In genomic region chr19:11505504-11506100, GRCh38 we compare ENCODE assay signal across 8 cellular contexts. TPM values are rescaled to one million over a fixed set of nuclear protein-coding genes. Genes with fewer than 3 reads are reported as not detected.
DNase-seq lines count a peak whose midpoint lies in the region; ATAC-seq and TF ChIP-seq lines count a peak whose summit lies in the region.

ZNF653 (minus strand) TSS chr19:11505839; CDS start chr19:11505786, 53 bp downstream.

- no peak for TF ChIP-seq CTCF in vagina (IDR thresholded peaks at IDR 0.05)

- H3K4me1 ChIP-seq in right cardiac atrium (ENCODE audit: control insufficient read depth, insufficient read depth, low read length) = no peaks in the 10 kb centered on the region
- H3K4me1 ChIP-seq in vagina = peaks cover 16% of the 10 kb centered on the region

- H3K27ac ChIP-seq in right cardiac atrium (ENCODE audit: low read length) (peak within 1 kb of the TSS; percentile 80), vagina (peak within 1 kb of the TSS; percentile 91)

- H3K4me3 ChIP-seq in right cardiac atrium (ENCODE audit: low read length) (peak within 1 kb of the TSS; percentile 77), vagina (peak within 1 kb of the TSS; percentile 87 to 94)

- intact Hi-C loops in right cardiac atrium (cut with DNase I) (no loop called here), vagina (cut with DNase I) (no loop called here)

- TF ChIP-seq POLR2A in vagina (IDR thresholded peaks at IDR 0.05) = no peak

- peak; percentile 87 for DNase-seq in NCI-H1694 treated with DMSO at 0.1 percent for 48 hours (lab: John Stamatoyannopoulos, UW)
- peak; percentile 84 to 97 (median 91) for DNase-seq in T-helper 2 cell
- DNase-seq in amygdala (lab: John Stamatoyannopoulos, UW) = peak; percentile 34 to 94 (median 83)
- peak; percentile 94 to 98 (median 96) for DNase-seq in right cardiac atrium
- DNase-seq in putamen (ENCODE audit: low spot score) = peak; percentile 92
- DNase-seq in vagina (ENCODE audit: extremely low spot score in 2 of 2) = peak in 1 of 2 donors; percentile 93

- ATAC-seq in GM18499 (IDR thresholded peaks at IDR 0.05; ENCODE audit: insufficient read depth, unreplicated experiment) = peak; percentile 29
- peak; percentile 63 for ATAC-seq in HG02885 (IDR thresholded peaks at IDR 0.05; ENCODE audit: poor library complexity, unreplicated experiment)
- peak; percentile 77 to 84 for ATAC-seq in right cardiac atrium

- no peaks in the 10 kb centered on the region for H3K9me3 ChIP-seq in right cardiac atrium (ENCODE audit: control insufficient read depth, low read length)
- H3K9me3 ChIP-seq in vagina = no peaks in the 10 kb centered on the region

- under 1% methylated on average over 65 of the region's 65 CpGs for WGBS in right cardiac atrium

- no peaks in the 10 kb centered on the region for H3K27me3 ChIP-seq in right cardiac atrium (ENCODE audit: control insufficient read depth, insufficient read depth)
- H3K27me3 ChIP-seq in vagina = no peaks in the 10 kb centered on the region

- no peaks in the 10 kb centered on the region for H3K36me3 ChIP-seq in vagina

RNA-seq across cellular contexts. Expression of gene ZNF653, which starts in this region (rescaled TPM):
- total RNA-seq in right cardiac atrium (1 to 10 TPM; 3.1 to 5.4 (median 4.4) TPM), vagina (12.5 TPM)
- 4.5 TPM for polyA plus RNA-seq in right cardiac atrium

Comparison
In these comparisons a context has a peak if more than half of its experiments do, and no peak if none do; other contexts are left out.
1. ATAC-seq: peak in every context shown above with its lines; median percentile 80 in right cardiac atrium; 63 in HG02885; 29 in GM18499.